12 cellular contexts compared by ENCODE assay signal in the genomic region with DNA sequence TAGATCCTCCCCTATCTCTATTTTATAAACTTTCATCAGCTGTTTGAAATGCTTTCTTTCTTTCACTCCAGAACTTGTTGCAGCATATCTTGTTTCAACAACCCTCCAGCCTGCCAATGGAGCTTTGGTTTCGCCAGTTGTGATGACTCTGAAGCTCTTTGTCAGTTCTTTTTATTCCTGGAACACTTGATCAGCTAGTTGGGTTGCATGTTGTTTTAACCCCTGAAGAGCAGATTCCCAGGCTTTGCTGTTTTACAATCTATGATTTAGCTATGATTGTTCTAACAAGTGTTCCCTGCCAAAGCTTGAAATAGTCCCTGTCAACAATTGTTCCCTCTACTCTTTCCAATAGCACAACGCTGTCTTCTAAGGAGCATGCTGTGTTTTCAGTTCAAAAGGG. TPM values are rescaled to one million over a fixed set of nuclear protein-coding genes. Genes with fewer than 3 reads are reported as not detected.
DNase-seq lines count a peak whose midpoint lies in the region; ATAC-seq, FAIRE-seq and TF ChIP-seq lines count a peak whose summit lies in the region.
"Had no signal": no experiment of that assay in that cellular context is flagged by ENCODE, and none has a peak within 500 bp of the region (broad histone marks: within the 10 kb centered on the region; RNA-seq: fewer than 3 reads in every experiment).

No MANE protein-coding gene starts in this region.

- peaks cover 4% of the 10 kb centered on the region for H3K4me1 ChIP-seq in osteoblast (ENCODE audit: insufficient read depth, low read length)

- ATAC-seq in HG02642 (IDR thresholded peaks at IDR 0.05; ENCODE audit: poor library complexity, unreplicated experiment) (no peak), GM19351 (IDR thresholded peaks at IDR 0.05; ENCODE audit: unreplicated experiment) (no peak), GM18517 (IDR thresholded peaks at IDR 0.05; ENCODE audit: unreplicated experiment) (no peak)
- ATAC-seq: activated T-cell treated with anti-CD3 and anti-CD28 coated beads, Interleukin-2, amount 50 U/mL, for 72 hours; CD8-positive, alpha-beta T cell had no signal

- H3K36me3 ChIP-seq in osteoblast (ENCODE audit: insufficient read depth, low read length): no peaks in the 10 kb centered on the region

- peak overlapping the region; percentile 25 for H2AFZ ChIP-seq in osteoblast (ENCODE audit: low read length)

- H3K4me3 ChIP-seq in osteoblast (ENCODE audit: insufficient read depth, low read length): no peak overlapping the region

- no peak overlapping the region for H3K27ac Mint-ChIP-seq in CD14-positive monocyte
- H3K27ac Mint-ChIP-seq: activated T-cell treated with anti-CD3 and anti-CD28 coated beads, Interleukin-2, amount 50 U/mL, for 72 hours; CD8-positive, alpha-beta T cell had no signal

- H3K36me3 Mint-ChIP-seq in CD14-positive monocyte: no peaks in the 10 kb centered on the region
- H3K36me3 Mint-ChIP-seq: CD8-positive, alpha-beta T cell had no signal

- no peaks in the 10 kb centered on the region for H3K9me3 Mint-ChIP-seq in CD14-positive monocyte
- H3K9me3 Mint-ChIP-seq: activated T-cell treated with anti-CD3 and anti-CD28 coated beads, Interleukin-2, amount 50 U/mL, for 72 hours; CD8-positive, alpha-beta T cell had no signal

- no peaks in the 10 kb centered on the region for H4K20me1 ChIP-seq in osteoblast (ENCODE audit: insufficient read depth, low read length)

- H3K27me3 ChIP-seq in osteoblast (ENCODE audit: insufficient read depth, low read length): no peaks in the 10 kb centered on the region

- DNase-seq in Ammon's horn (ENCODE audit: low spot score) (peak; percentile 73), amniotic epithelial cell (ENCODE audit: low read depth) (peak; percentile 87), frontal cortex (ENCODE audit: low spot score in 2 of 2) (peak in 1 of 2 donors; percentile 22), osteoblast (ENCODE audit: insufficient read length, low spot score, missing footprints) (peak; percentile 63), CD14-positive monocyte (ENCODE audit: low spot score) (no peak)
- DNase-seq: activated T-cell treated with anti-CD3 and anti-CD28 coated beads, Interleukin-2, amount 50 U/mL, for 72 hours; CD8-positive, alpha-beta T cell; stimulated activated CD4-positive, alpha-beta T cell treated with anti-CD3 and anti-CD28 coated beads, Interleukin-15, amount 100 ng/mL, for 24 hours had no signal

- H3K4me2 ChIP-seq in osteoblast (ENCODE audit: insufficient read depth, low read length): peak overlapping the region; percentile 29

- no peaks in the 10 kb centered on the region for H3K79me2 ChIP-seq in osteoblast (ENCODE audit: insufficient read depth, low read length)

- peaks cover 9% of the 10 kb centered on the region for H3K4me1 Mint-ChIP-seq in CD14-positive monocyte

- H3K27me3 Mint-ChIP-seq in CD14-positive monocyte (ENCODE audit: low read depth in 3 of 3): peaks cover 0 to 5% (median 3%) of the 10 kb centered on the region in 3 donors

- FAIRE-seq in frontal cortex (lab: Jason Lieb, UNC): peak; percentile 62
- FAIRE-seq: TTC549 had no signal

- no peaks in the 10 kb centered on the region for H3K9me3 ChIP-seq in osteoblast (ENCODE audit: low read depth, low read length)

- H3K27ac ChIP-seq in osteoblast (ENCODE audit: low read depth, low read length): peak overlapping the region; percentile 49

- no peak overlapping the region for H3K4me3 Mint-ChIP-seq in CD14-positive monocyte
- H3K4me3 Mint-ChIP-seq: activated T-cell treated with anti-CD3 and anti-CD28 coated beads, Interleukin-2, amount 50 U/mL, for 72 hours; CD8-positive, alpha-beta T cell had no signal

- intact Hi-C loops in CD14-positive monocyte (cut with micrococcal nuclease): no loop called here

- TF ChIP-seq CTCF in osteoblast (IDR thresholded peaks at IDR 0.05; ENCODE audit: extremely low read depth, low read depth, low read length) (no peak), CD14-positive monocyte (IDR thresholded peaks at IDR 0.05) (no peak)

RNA-seq across cellular contexts. Expression of gene FUT8, which starts 50.6 kb away (rescaled TPM):
- total RNA-seq in frontal cortex (197 TPM), osteoblast (124 and 133 TPM in 2 replicates)
- polyA plus RNA-seq in CD14-positive monocyte: 1 to 10 TPM; 5.0 to 5.1 TPM
